ENCODE assay signal across 9 cellular contexts in the genomic region with DNA sequence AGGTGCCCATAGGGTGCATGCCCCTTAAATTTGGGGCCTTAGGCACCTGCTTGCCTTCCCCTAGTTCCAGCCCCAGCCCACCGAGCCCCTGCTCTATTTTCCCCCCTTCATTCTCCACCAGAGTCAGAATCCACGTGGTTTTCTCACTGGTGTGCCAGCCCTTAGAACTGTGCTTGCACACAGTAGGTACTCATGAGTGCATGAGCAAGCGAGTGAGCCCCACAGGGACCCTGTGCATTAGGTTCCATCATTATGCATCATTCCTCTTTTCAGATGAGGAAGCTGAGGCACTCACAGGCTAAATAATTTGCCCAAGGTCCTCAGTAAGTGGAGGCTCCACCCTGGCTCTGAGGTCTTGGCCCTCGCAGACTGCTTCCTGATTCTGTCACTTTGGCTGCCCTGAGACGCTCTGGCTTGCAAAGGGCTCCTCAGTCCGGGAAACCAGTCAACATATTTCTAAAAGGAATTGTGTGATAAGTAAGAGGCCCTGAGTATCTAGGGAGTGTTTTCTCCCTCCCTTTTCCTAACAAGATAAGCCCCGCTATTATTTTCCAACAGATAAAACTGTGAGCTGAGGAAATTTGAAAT.
A peak's percentile ranks its signal among the peaks of the same experiment; 100 is the strongest.
DNase-seq lines count a peak whose midpoint lies in the region; ATAC-seq and TF ChIP-seq lines count a peak whose summit lies in the region.
"Had no signal": no experiment of that assay in that cellular context is flagged by ENCODE, and none has a peak within 500 bp of the region (broad histone marks: within the 10 kb centered on the region; RNA-seq: fewer than 3 reads in every experiment).

No MANE protein-coding gene starts in this region.

- no peaks in the 10 kb centered on the region for H3K27me3 Mint-ChIP-seq in activated naive CD4-positive, alpha-beta T cell treated with anti-CD3 and anti-CD28 coated beads, Interleukin-2, amount 50 U/mL, for 24 hours
- no peaks in the 10 kb centered on the region for H3K27me3 Mint-ChIP-seq in mesothelial cell of epicardium (ENCODE audit: low read depth)

- H3K9me3 Mint-ChIP-seq in activated naive CD4-positive, alpha-beta T cell treated with anti-CD3 and anti-CD28 coated beads, Interleukin-2, amount 50 U/mL, for 24 hours: peaks cover 5% of the 10 kb centered on the region
- peaks cover 4% of the 10 kb centered on the region for H3K9me3 Mint-ChIP-seq in mesothelial cell of epicardium

- peaks cover 61% of the 10 kb centered on the region for H3K4me1 ChIP-seq in vagina
- H3K4me1 ChIP-seq in BE2C: peaks cover 14% of the 10 kb centered on the region
- H3K4me1 ChIP-seq: HAP-1 had no signal

- peak overlapping the region; percentile 95 for H3K27ac ChIP-seq in vagina

- no peaks in the 10 kb centered on the region for H3K36me3 Mint-ChIP-seq in activated naive CD4-positive, alpha-beta T cell treated with anti-CD3 and anti-CD28 coated beads, Interleukin-2, amount 50 U/mL, for 24 hours
- H3K36me3 Mint-ChIP-seq in mesothelial cell of epicardium: no peaks in the 10 kb centered on the region

- H3K9me3 ChIP-seq in vagina: no peaks in the 10 kb centered on the region
- no peaks in the 10 kb centered on the region for H3K9me3 ChIP-seq in BE2C
- H3K9me3 ChIP-seq: HAP-1 had no signal

- intact Hi-C loops in vagina (cut with DNase I): loop anchor here (5.0 kb wide), 2 partner anchors 41 to 79 kb away; a partner anchor contains a TSS

- ATAC-seq in GM19452 (IDR thresholded peaks at IDR 0.05; ENCODE audit: unreplicated experiment): no peak

- TF ChIP-seq CTCF in cardiac fibroblast (IDR thresholded peaks at IDR 0.05; ENCODE audit: low read depth, low read length): no peak
- TF ChIP-seq CTCF in mesothelial cell of epicardium (IDR thresholded peaks at IDR 0.05; ENCODE audit: unreplicated experiment): no peak
- no peak for TF ChIP-seq CTCF in vagina (IDR thresholded peaks at IDR 0.05)
- no peak for TF ChIP-seq CTCF in BE2C (IDR thresholded peaks at IDR 0.05; ENCODE audit: low read depth, low read length)

- no peak for DNase-seq in activated naive CD4-positive, alpha-beta T cell treated with anti-CD3 and anti-CD28 coated beads, Interleukin-2, amount 50 U/mL, for 16 hours
- peak; percentile 76 to 98 for DNase-seq in cardiac fibroblast (ENCODE audit: low read depth in 2 of 2)
- no peak for DNase-seq in mesothelial cell of epicardium (ENCODE audit: low spot score in 2 of 2, unreplicated experiment in 2 of 2)
- DNase-seq in vagina (ENCODE audit: extremely low spot score in 2 of 2): peak in 1 of 2 donors; percentile 88
- no peak for DNase-seq in H7
- no peak for DNase-seq in BE2C

- no peak overlapping the region for H3K4me3 Mint-ChIP-seq in activated naive CD4-positive, alpha-beta T cell treated with anti-CD3 and anti-CD28 coated beads, Interleukin-2, amount 50 U/mL, for 24 hours
- H3K4me3 Mint-ChIP-seq in mesothelial cell of epicardium: no peak overlapping the region

- no peak for TF ChIP-seq POLR2A in vagina (IDR thresholded peaks at IDR 0.05)

- peaks cover 18% of the 10 kb centered on the region for H3K4me1 Mint-ChIP-seq in activated naive CD4-positive, alpha-beta T cell treated with anti-CD3 and anti-CD28 coated beads, Interleukin-2, amount 50 U/mL, for 24 hours
- H3K4me1 Mint-ChIP-seq in mesothelial cell of epicardium: peaks cover 32% of the 10 kb centered on the region

- peak overlapping the region; percentile 66 for H3K27ac Mint-ChIP-seq in activated naive CD4-positive, alpha-beta T cell treated with anti-CD3 and anti-CD28 coated beads, Interleukin-2, amount 50 U/mL, for 24 hours
- peak overlapping the region; percentile 63 for H3K27ac Mint-ChIP-seq in mesothelial cell of epicardium

- H3K4me3 ChIP-seq in cardiac fibroblast (replicated peaks in 1 of 2; ENCODE audit: low read depth in 2 of 2, low read length in 2 of 2) (no peak overlapping the region), vagina (peak overlapping the region in 1 of 2 donors; percentile 17), H7 (ENCODE audit: insufficient read depth, low read depth, low read length) (no peak overlapping the region), BE2C (ENCODE audit: low read depth, low read length) (no peak overlapping the region)
- H3K4me3 ChIP-seq: HAP-1 had no signal

- H3K27me3 ChIP-seq in vagina: no peaks in the 10 kb centered on the region
- H3K27me3 ChIP-seq in H7 (ENCODE audit: control insufficient read depth, insufficient read depth, low read length): no peaks in the 10 kb centered on the region; the same call in 1 of the 2 replicates
- no peaks in the 10 kb centered on the region for H3K27me3 ChIP-seq in BE2C

- H3K36me3 ChIP-seq in vagina (no peaks in the 10 kb centered on the region), H7 (replicated peaks; ENCODE audit: control insufficient read depth, insufficient read depth, low read length) (no peaks in the 10 kb centered on the region), BE2C (no peaks in the 10 kb centered on the region)
- H3K36me3 ChIP-seq: HAP-1 had no signal

Comparison
In these comparisons a context has a peak if more than half of its experiments do, and no peak if none do; other contexts are left out.
1. DNase-seq: peak in cardiac fibroblast (2 of 2); none in activated naive CD4-positive, alpha-beta T cell treated with anti-CD3 and anti-CD28 coated beads, Interleukin-2, amount 50 U/mL, for 16 hours (single experiment), mesothelial cell of epicardium (0 of 2), H7 (single experiment) and BE2C (single experiment).